In the genomic region with DNA sequence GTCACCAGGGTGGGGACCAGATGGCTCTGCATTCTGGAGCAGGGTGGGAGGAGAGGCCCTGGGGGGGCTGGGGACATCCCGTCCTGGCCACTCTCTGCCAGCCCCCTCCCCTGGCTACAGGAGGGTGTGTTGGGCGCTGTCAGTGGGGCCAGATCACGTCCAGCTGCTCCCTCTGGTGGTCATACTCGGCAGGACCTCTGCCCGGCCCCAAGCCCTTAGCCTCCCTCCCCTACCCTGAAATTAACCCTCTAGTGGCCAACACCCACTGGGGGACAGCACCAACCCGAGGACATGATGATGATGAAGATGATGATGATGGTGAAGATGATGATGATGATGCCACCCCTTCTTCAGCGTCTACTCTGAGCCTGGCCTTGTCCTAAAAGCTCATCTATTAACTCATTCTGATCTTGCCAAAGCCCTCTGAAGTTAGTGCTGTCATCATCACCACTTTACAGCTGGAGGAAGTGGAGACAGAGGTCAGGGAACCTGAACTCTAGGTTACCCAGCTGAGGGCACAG, we compare ENCODE assay signal across 8 cellular contexts. TPM values are rescaled to one million over a fixed set of nuclear protein-coding genes. Genes with fewer than 3 reads are reported as not detected.
DNase-seq lines count a peak whose midpoint lies in the region; ATAC-seq and TF ChIP-seq lines count a peak whose summit lies in the region.

No MANE protein-coding gene starts in this region.

- ATAC-seq in left lobe of liver (peak; percentile 46), GM19467 (IDR thresholded peaks at IDR 0.05; ENCODE audit: unreplicated experiment) (no peak)

- H3K4me3 ChIP-seq in choroid plexus epithelial cell (ENCODE audit: low read depth, low read length) = no peak overlapping the region

- TF ChIP-seq CTCF in choroid plexus epithelial cell (conservative IDR thresholded peaks at IDR 0.05; ENCODE audit: low read depth, low read length) = peak; percentile 87

- DNase-seq in SIG-M5 treated with dmso at 0.1 percent for 504 hours (lab: John Stamatoyannopoulos, UW; ENCODE audit: unreplicated experiment) (peak; percentile 54), SIG-M5 (lab: John Stamatoyannopoulos, UW) (no peak), NCI-H2171 (lab: John Stamatoyannopoulos, UW) (peak; percentile 46), choroid plexus epithelial cell (ENCODE audit: low read depth) (peak; percentile 73), left lobe of liver (ENCODE audit: low spot score) (peak; percentile 79)
- peak; percentile 58 to 65 for DNase-seq in activated CD4-positive, alpha-beta T cell treated with anti-CD3 and anti-CD28 coated beads for 24 hours (ENCODE audit: low read depth in 2 of 2)
- peak; percentile 69 for DNase-seq in stimulated activated CD4-positive, alpha-beta T cell treated with anti-CD3 and anti-CD28 coated beads, Interleukin-4, amount 100 ng/mL, for 1 hour

RNA-seq across cellular contexts. Expression of a gene that starts 0.6 kb away (rescaled TPM):
- total RNA-seq in left lobe of liver = 1.9 TPM

RNA-seq across cellular contexts. Expression of a gene that starts 3.2 kb away (rescaled TPM):
- total RNA-seq in left lobe of liver = 280 TPM

RNA-seq across cellular contexts. Expression of a gene that starts 7.6 kb away (rescaled TPM):
- total RNA-seq in left lobe of liver = 0.60 TPM

RNA-seq across cellular contexts. Expression of a gene that starts 19.1 kb away (rescaled TPM):
- 7.6 TPM for total RNA-seq in left lobe of liver

RNA-seq across cellular contexts. Expression of a gene that starts 19.8 kb away (rescaled TPM):
- total RNA-seq in left lobe of liver = 1.4 TPM
